ENCODE assay signal across 22 cellular contexts in the genomic region with DNA sequence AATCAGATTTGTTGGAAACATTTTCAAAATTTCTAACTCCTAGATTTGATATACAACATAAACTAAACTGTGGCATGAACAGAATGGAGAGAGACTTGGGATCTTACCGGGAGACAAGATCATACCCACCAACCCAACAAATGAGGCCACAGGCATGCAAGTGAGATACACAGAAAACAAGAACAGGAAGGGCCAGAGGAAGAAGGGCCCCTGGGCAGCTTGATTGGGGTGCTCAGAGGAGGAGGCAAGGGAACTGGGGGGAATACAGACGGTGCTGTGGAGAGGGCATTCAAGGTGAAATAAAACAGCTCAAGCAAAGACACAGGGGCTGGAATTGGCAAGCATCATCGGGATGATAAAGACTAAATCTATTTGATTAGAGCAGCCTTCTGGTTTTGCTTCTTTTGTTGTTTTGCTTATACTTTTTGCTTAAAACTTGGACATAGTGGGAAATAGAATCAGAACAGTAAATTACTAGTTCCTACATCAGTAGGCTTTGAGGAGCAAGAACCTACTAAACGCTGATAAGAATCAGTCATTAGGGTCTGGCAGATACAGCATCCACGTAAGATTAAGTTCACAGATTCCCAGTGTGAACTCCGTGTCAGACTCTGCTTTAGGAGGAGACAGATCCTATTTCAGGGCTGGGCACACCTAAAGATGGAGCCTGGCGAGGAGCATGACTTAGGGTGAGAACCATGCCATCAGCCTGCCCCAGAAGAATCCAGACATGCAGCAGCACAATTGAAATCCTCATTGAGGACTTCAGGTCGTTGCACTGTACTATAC. TPM values are rescaled to one million over a fixed set of nuclear protein-coding genes. Genes with fewer than 3 reads are reported as not detected.
DNase-seq lines count a peak whose midpoint lies in the region; ATAC-seq, FAIRE-seq and TF ChIP-seq lines count a peak whose summit lies in the region.
"Had no signal": no experiment of that assay in that cellular context is flagged by ENCODE, and none has a peak within 500 bp of the region (broad histone marks: within the 10 kb centered on the region; RNA-seq: fewer than 3 reads in every experiment).

No MANE protein-coding gene starts in this region.

- H3K9ac ChIP-seq in endothelial cell of umbilical vein (replicated peaks; ENCODE audit: extremely low read depth, insufficient read depth, low read length) = no peak overlapping the region
- H3K9ac ChIP-seq in skeletal muscle satellite cell (ENCODE audit: low read depth, low read length) = no peak overlapping the region

- no TSS peak for BruUV-seq in endothelial cell of umbilical vein (replicated peaks; lab: Mats Ljungman, UMichigan)

- no peak for DNase-seq in activated naive CD8-positive, alpha-beta T cell treated with anti-CD3 and anti-CD28 coated beads, Interleukin-2, amount 50 U/mL, for 24 hours
- no peak for DNase-seq in activated naive CD8-positive, alpha-beta T cell treated with anti-CD3 and anti-CD28 coated beads for 36 hours
- no peak for DNase-seq in SJCRH30
- DNase-seq in endothelial cell of umbilical vein (ENCODE audit: low read depth, low spot score) = no peak
- no peak for DNase-seq in GM19238 (ENCODE audit: insufficient read length, low spot score)
- DNase-seq in NK-92 treated with Interleukin-12 subunit alpha and Interleukin-12 subunit beta, amount 100 ng/mL, for 24 hours (lab: John Stamatoyannopoulos, UW) = no peak
- DNase-seq in T-helper 2 cell = no peak
- DNase-seq: ACHN; activated CD4-positive, CD25-positive, alpha-beta regulatory T cell; activated effector memory CD4-positive, alpha-beta T cell treated with anti-CD3 and anti-CD28 coated beads, Interleukin-2, amount 50 U/mL, for 16 hours; colonic mucosa; erythroblast; glutamatergic neuron; HFFc6; NCI-H1436; retina; T-helper 1 cell; uterus had no signal

- H3K27ac ChIP-seq in SJCRH30 = peak overlapping the region; percentile 57
- peak overlapping the region; percentile 40 for H3K27ac ChIP-seq in endothelial cell of umbilical vein (ENCODE audit: insufficient read depth, low read depth, low read length)
- H3K27ac ChIP-seq: colonic mucosa had no signal

- no peaks in the 10 kb centered on the region for H3K9me1 ChIP-seq in endothelial cell of umbilical vein (replicated peaks; ENCODE audit: control insufficient read depth, extremely low read depth, insufficient read depth, low read length)

- H3K4me1 ChIP-seq in SJCRH30 (peaks cover 15% of the 10 kb centered on the region), endothelial cell of umbilical vein (ENCODE audit: control insufficient read depth, extremely low read depth, insufficient read depth, low read length) (peaks cover 34% of the 10 kb centered on the region), skeletal muscle satellite cell (ENCODE audit: control insufficient read depth, insufficient read depth, low read length) (peaks cover 48% of the 10 kb centered on the region)
- H3K4me1 ChIP-seq: colonic mucosa had no signal

- H3K27me3 ChIP-seq in SJCRH30 (no peaks in the 10 kb centered on the region), endothelial cell of umbilical vein (ENCODE audit: control insufficient read depth in 2 of 2, insufficient read depth in 2 of 2, low read length in 2 of 2) (no peaks in the 10 kb centered on the region), skeletal muscle satellite cell (ENCODE audit: control insufficient read depth, insufficient read depth, low read length) (no peaks in the 10 kb centered on the region)
- H3K27me3 ChIP-seq: colonic mucosa, uterus had no signal

- H3K36me3 ChIP-seq in SJCRH30 (no peaks in the 10 kb centered on the region), endothelial cell of umbilical vein (ENCODE audit: control insufficient read depth in 2 of 2, extremely low read depth in 1 of 2, insufficient read depth in 2 of 2, low read length in 2 of 2) (no peaks in the 10 kb centered on the region), skeletal muscle satellite cell (ENCODE audit: insufficient read depth, low read length) (peaks cover 15% of the 10 kb centered on the region)
- H3K36me3 ChIP-seq: colonic mucosa, uterus had no signal

- no peaks in the 10 kb centered on the region for H3K9me3 Mint-ChIP-seq in activated naive CD8-positive, alpha-beta T cell treated with anti-CD3 and anti-CD28 coated beads, Interleukin-2, amount 50 U/mL, for 24 hours
- H3K9me3 Mint-ChIP-seq in activated naive CD8-positive, alpha-beta T cell treated with anti-CD3 and anti-CD28 coated beads for 36 hours = no peaks in the 10 kb centered on the region
- H3K9me3 Mint-ChIP-seq: CD8-positive, alpha-beta T cell; HFFc6 had no signal

- H3K9me3 ChIP-seq in SJCRH30 (replicated peaks) = no peaks in the 10 kb centered on the region
- no peaks in the 10 kb centered on the region for H3K9me3 ChIP-seq in endothelial cell of umbilical vein (replicated peaks; ENCODE audit: control insufficient read depth, insufficient read depth, low read length)
- no peaks in the 10 kb centered on the region for H3K9me3 ChIP-seq in skeletal muscle satellite cell (replicated peaks; ENCODE audit: low read length)
- H3K9me3 ChIP-seq: colonic mucosa, uterus had no signal

- H3K36me3 Mint-ChIP-seq in activated naive CD8-positive, alpha-beta T cell treated with anti-CD3 and anti-CD28 coated beads, Interleukin-2, amount 50 U/mL, for 24 hours (ENCODE audit: low read depth) = no peaks in the 10 kb centered on the region
- H3K36me3 Mint-ChIP-seq in activated naive CD8-positive, alpha-beta T cell treated with anti-CD3 and anti-CD28 coated beads for 36 hours = no peaks in the 10 kb centered on the region
- H3K36me3 Mint-ChIP-seq: CD8-positive, alpha-beta T cell had no signal

- POLR2A ChIA-PET in endothelial cell of umbilical vein (lab: Charles Lee) = interaction anchor here (0.9 to 1.8 kb wide), 2 partner anchors 9 to 36 kb away, joined by 3 to 10 read pairs; no protein-coding TSS in a partner anchor

- no peaks in the 10 kb centered on the region for H4K20me1 ChIP-seq in endothelial cell of umbilical vein (replicated peaks; ENCODE audit: control insufficient read depth, extremely low read depth, insufficient read depth, low read length)

- ATAC-seq in activated naive CD8-positive, alpha-beta T cell treated with anti-CD3 and anti-CD28 coated beads, Interleukin-2, amount 50 U/mL, for 24 hours = no peak
- ATAC-seq: CD8-positive, alpha-beta T cell had no signal

- TF ChIP-seq POLR2A in endothelial cell of umbilical vein (IDR thresholded peaks at IDR 0.05; ENCODE audit: low read depth, low read length) = no peak

- no peak for TF ChIP-seq CTCF in endothelial cell of umbilical vein (IDR thresholded peaks at IDR 0.05; ENCODE audit: extremely low read depth in 1 of 2, insufficient read depth in 1 of 2, low read depth in 1 of 2, low read length in 2 of 2)

- intact Hi-C loops in endothelial cell of umbilical vein (cut with micrococcal nuclease) = loop anchor here (1.0 to 5.0 kb wide), 3 partner anchors 7 to 37 kb away; partner anchors contain the start of gene RPS6KA2

- dilution Hi-C loops in endothelial cell of umbilical vein (cut with MboI; ENCODE audit: extremely low pct_ligation_motif_present, low sequenced_read_pairs) = no loop called here

- H3K27ac Mint-ChIP-seq in activated naive CD8-positive, alpha-beta T cell treated with anti-CD3 and anti-CD28 coated beads, Interleukin-2, amount 50 U/mL, for 24 hours = peak overlapping the region; percentile 38
- H3K27ac Mint-ChIP-seq in activated naive CD8-positive, alpha-beta T cell treated with anti-CD3 and anti-CD28 coated beads for 36 hours = no peak overlapping the region
- H3K27ac Mint-ChIP-seq: CD8-positive, alpha-beta T cell; HFFc6 had no signal

- peak; percentile 31 for FAIRE-seq in endothelial cell of umbilical vein (lab: Jason Lieb, UNC)
- FAIRE-seq: HTR-8/SVneo, islet of Langerhans had no signal

- no peak overlapping the region for H3K4me3 ChIP-seq in SJCRH30
- no peak overlapping the region for H3K4me3 ChIP-seq in endothelial cell of umbilical vein (replicated peaks in 1 of 3; ENCODE audit: insufficient read depth in 1 of 3, low read depth in 1 of 3, low read length in 3 of 3)
- no peak overlapping the region for H3K4me3 ChIP-seq in skeletal muscle satellite cell (ENCODE audit: low read length)
- H3K4me3 ChIP-seq: colonic mucosa, uterus had no signal

- peaks cover 11% of the 10 kb centered on the region for H3K79me2 ChIP-seq in endothelial cell of umbilical vein (ENCODE audit: control insufficient read depth, insufficient read depth, low read length)

- peak overlapping the region; percentile 13 for H3K4me2 ChIP-seq in endothelial cell of umbilical vein (ENCODE audit: insufficient read depth, low read length)
- peak overlapping the region; percentile 69 for H3K4me2 ChIP-seq in skeletal muscle satellite cell (ENCODE audit: low read length)

- no peak overlapping the region for H3K4me3 Mint-ChIP-seq in activated naive CD8-positive, alpha-beta T cell treated with anti-CD3 and anti-CD28 coated beads, Interleukin-2, amount 50 U/mL, for 24 hours
- H3K4me3 Mint-ChIP-seq in activated naive CD8-positive, alpha-beta T cell treated with anti-CD3 and anti-CD28 coated beads for 36 hours = no peak overlapping the region
- H3K4me3 Mint-ChIP-seq: CD8-positive, alpha-beta T cell had no signal

- peaks cover 26% of the 10 kb centered on the region for H3K4me1 Mint-ChIP-seq in activated naive CD8-positive, alpha-beta T cell treated with anti-CD3 and anti-CD28 coated beads, Interleukin-2, amount 50 U/mL, for 24 hours
- peaks cover 22% of the 10 kb centered on the region for H3K4me1 Mint-ChIP-seq in activated naive CD8-positive, alpha-beta T cell treated with anti-CD3 and anti-CD28 coated beads for 36 hours

- CTCF ChIA-PET in endothelial cell of umbilical vein (lab: Charles Lee) = interaction anchor here (0.9 to 1.7 kb wide), 4 partner anchors 9 to 182 kb away, joined by 3 to 6 read pairs (median 4); no protein-coding TSS in a partner anchor

- no peaks in the 10 kb centered on the region for H3K27me3 Mint-ChIP-seq in activated naive CD8-positive, alpha-beta T cell treated with anti-CD3 and anti-CD28 coated beads, Interleukin-2, amount 50 U/mL, for 24 hours
- H3K27me3 Mint-ChIP-seq in activated naive CD8-positive, alpha-beta T cell treated with anti-CD3 and anti-CD28 coated beads for 36 hours = no peaks in the 10 kb centered on the region

- H2AFZ ChIP-seq in endothelial cell of umbilical vein (ENCODE audit: low read depth, low read length) = no peak overlapping the region

RNA-seq across cellular contexts. Expression of gene RAMACL, which starts 3.5 kb away (rescaled TPM):
- under 1 TPM; 0.21 to 0.22 TPM for total RNA-seq in activated naive CD8-positive, alpha-beta T cell treated with anti-CD3 and anti-CD28 coated beads for 36 hours
- 0.12 and 0.15 TPM in 2 replicates for total RNA-seq in SJCRH30 (2014; rRNA removed; shearing (Covaris generic))
- 4.0 and 5.3 TPM in 2 replicates for total RNA-seq in endothelial cell of umbilical vein
- polyA plus RNA-seq in endothelial cell of umbilical vein = 0.17 and 0.25 TPM in 2 replicates
- polyA plus RNA-seq in endothelial cell of umbilical vein (2011; cell fraction: cytosol; rRNA removed) = 0.14 and 0.17 TPM in 2 replicates
- 3.7 and 4.7 TPM in 2 replicates for polyA plus RNA-seq in endothelial cell of umbilical vein (2011; cell fraction: nucleus; rRNA removed)
- polyA plus RNA-seq in endothelial cell of umbilical vein (2012) = 0.40 and 0.90 TPM in 2 replicates
- polyA minus RNA-seq in endothelial cell of umbilical vein = 9.8 and 10.3 TPM in 2 replicates
- polyA minus RNA-seq in endothelial cell of umbilical vein (2011; cell fraction: cytosol; rRNA and poly(A)+ RNA removed) = 1.8 TPM
- 22.9 and 26.7 TPM in 2 replicates for polyA minus RNA-seq in endothelial cell of umbilical vein (2011; cell fraction: nucleus; rRNA and poly(A)+ RNA removed)
- total RNA-seq in skeletal muscle satellite cell (2012; rRNA removed) = 2.6 and 3.5 TPM in 2 replicates

RNA-seq across cellular contexts. Expression of gene RPS6KA2, which starts 37.1 kb away (rescaled TPM):
- 1 to 10 TPM; 3.8 to 4.2 TPM for total RNA-seq in activated naive CD8-positive, alpha-beta T cell treated with anti-CD3 and anti-CD28 coated beads for 36 hours
- 4.2 and 6.3 TPM in 2 replicates for total RNA-seq in SJCRH30 (2014; rRNA removed; shearing (Covaris generic))
- 72.6 and 75.8 TPM in 2 replicates for total RNA-seq in endothelial cell of umbilical vein
- polyA plus RNA-seq in endothelial cell of umbilical vein = 50.8 and 54.5 TPM in 2 replicates
- 55.6 and 63.8 TPM in 2 replicates for polyA plus RNA-seq in endothelial cell of umbilical vein (2011; cell fraction: cytosol; rRNA removed)
- polyA plus RNA-seq in endothelial cell of umbilical vein (2011; cell fraction: nucleus; rRNA removed) = 54.4 and 62.9 TPM in 2 replicates
- polyA plus RNA-seq in endothelial cell of umbilical vein (2012) = 45.5 and 51.6 TPM in 2 replicates
- polyA minus RNA-seq in endothelial cell of umbilical vein = 156 and 158 TPM in 2 replicates
- not detected for polyA minus RNA-seq in endothelial cell of umbilical vein (2011; cell fraction: cytosol; rRNA and poly(A)+ RNA removed)
- 79.6 and 96.9 TPM in 2 replicates for polyA minus RNA-seq in endothelial cell of umbilical vein (2011; cell fraction: nucleus; rRNA and poly(A)+ RNA removed)
- 58.8 and 60.7 TPM in 2 replicates for total RNA-seq in skeletal muscle satellite cell (2012; rRNA removed)

Comparison
In these comparisons a context has a peak if more than half of its experiments do, and no peak if none do; other contexts are left out.
1. RNA of gene RPS6KA2, which starts 37.1 kb away (total RNA-seq): 72.6 to 75.8 TPM in endothelial cell of umbilical vein; 4.2 to 6.3 TPM in SJCRH30 and 3.8 to 4.2 TPM in activated naive CD8-positive, alpha-beta T cell treated with anti-CD3 and anti-CD28 coated beads for 36 hours; every median in the first group is over 10 times any median in the second.